In the genomic region with DNA sequence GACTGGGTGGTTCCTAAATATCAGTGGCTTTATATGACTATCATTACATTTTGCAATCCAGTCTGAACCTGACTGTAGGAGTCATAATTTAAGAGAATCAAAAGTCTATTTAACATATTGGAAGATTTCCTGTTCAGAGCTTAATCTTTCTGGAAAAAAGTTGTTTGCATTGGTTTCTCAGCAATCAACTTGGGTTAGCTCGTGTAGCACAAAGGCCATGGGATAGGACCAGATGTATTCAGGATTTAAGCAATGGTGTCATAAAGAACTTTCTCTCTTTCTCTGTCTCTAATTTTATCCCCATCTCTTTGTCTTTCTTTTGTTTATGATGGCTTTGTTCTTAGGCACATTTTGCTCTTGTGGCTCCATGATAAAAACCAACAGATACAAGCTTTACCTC, we compare ENCODE assay signal across 37 cellular contexts.
DNase-seq lines count a peak whose midpoint lies in the region; ATAC-seq, FAIRE-seq and TF ChIP-seq lines count a peak whose summit lies in the region.
"Had no signal": no experiment of that assay in that cellular context is flagged by ENCODE, and none has a peak within 500 bp of the region (broad histone marks: within the 10 kb centered on the region; RNA-seq: fewer than 3 reads in every experiment).

No MANE protein-coding gene starts in this region.

- no peak for DNase-seq in GM23338 (ENCODE audit: low spot score)
- DNase-seq in body of pancreas = peak in 1 of 4 donors; percentile 11
- DNase-seq in mesothelial cell of epicardium (ENCODE audit: low spot score in 2 of 2, unreplicated experiment in 2 of 2) = no peak
- peak in 1 of 6 donors; percentile 17 for DNase-seq in pancreas
- DNase-seq in naive thymus-derived CD4-positive, alpha-beta T cell = no peak
- no peak for DNase-seq in mammary epithelial cell
- DNase-seq in LoVo (ENCODE audit: low spot score) = no peak
- DNase-seq in middle frontal gyrus (ENCODE audit: extremely low spot score, low spot score) = no peak
- DNase-seq: 8988T; ACHN; AML-193; BE2C; C1 segment of cervical spinal cord; Caco-2; Calu3; CD4-positive, alpha-beta memory T cell; CD4-positive, alpha-beta T cell; CD4-positive, CD25-positive, alpha-beta regulatory T cell; CD8-positive, alpha-beta memory T cell; CD8-positive, alpha-beta T cell; COR-L47; DMS 273 treated with DMSO at 0.1 percent for 48 hours; DMS153; DMS53; DMS79; DMS79 treated with DMSO at 0.1 percent for 48 hours; DND-41; EL had no signal

- no peaks in the 10 kb centered on the region for H3K27me3 ChIP-seq in GM23338 (ENCODE audit: insufficient read depth)
- H3K27me3 ChIP-seq in body of pancreas = no peaks in the 10 kb centered on the region
- no peaks in the 10 kb centered on the region for H3K27me3 ChIP-seq in pancreas
- H3K27me3 ChIP-seq in naive thymus-derived CD4-positive, alpha-beta T cell (ENCODE audit: control insufficient read depth in 2 of 2, insufficient read depth in 2 of 2, low read length in 2 of 2) = no peaks in the 10 kb centered on the region
- no peaks in the 10 kb centered on the region for H3K27me3 ChIP-seq in mammary epithelial cell (ENCODE audit: insufficient read depth, low read length)
- H3K27me3 ChIP-seq: BE2C; BLaER1; BLaER1 treated with 17β-estradiol and CSF1 and Interleukin-3, amounts not matched to agents 10 nM and 100 nM had no signal

- CTCF ChIA-PET in naive thymus-derived CD4-positive, alpha-beta T cell (lab: Charles Lee) = no interaction called here
- CTCF ChIA-PET in mammary epithelial cell (lab: Charles Lee; ENCODE audit: low non-redundant PET) = no interaction called here

- ATAC-seq in GM23338 (no peak), body of pancreas (peak; percentile 53), pancreas (peak; percentile 60 to 85 (median 80))
- ATAC-seq in naive thymus-derived CD4-positive, alpha-beta T cell = no peak
- ATAC-seq: A549; CD8-positive, alpha-beta T cell had no signal

- peaks cover 22% of the 10 kb centered on the region for H3K4me1 Mint-ChIP-seq in GM23338
- H3K4me1 Mint-ChIP-seq in mesothelial cell of epicardium = peaks cover 24% of the 10 kb centered on the region
- H3K4me1 Mint-ChIP-seq in naive thymus-derived CD4-positive, alpha-beta T cell = no peaks in the 10 kb centered on the region
- H3K4me1 Mint-ChIP-seq: B cell; CD14-positive monocyte; CD4-positive, alpha-beta memory T cell; CD4-positive, CD25-positive, alpha-beta regulatory T cell; CD8-positive, alpha-beta memory T cell had no signal

- dilution Hi-C loops in mammary epithelial cell (cut with HindIII; ENCODE audit: low sequenced_read_pairs) = no loop called here

- H3K4me2 ChIP-seq in GM23338 (no peak overlapping the region), mammary epithelial cell (ENCODE audit: insufficient read depth, low read depth, low read length) (no peak overlapping the region)
- H3K4me2 ChIP-seq: A549, BLaER1 had no signal

- H3K9me3 ChIP-seq in body of pancreas = no peaks in the 10 kb centered on the region
- H3K9me3 ChIP-seq in pancreas = no peaks in the 10 kb centered on the region
- H3K9me3 ChIP-seq in naive thymus-derived CD4-positive, alpha-beta T cell (ENCODE audit: control insufficient read depth in 2 of 3, low read length in 3 of 3) = no peaks in the 10 kb centered on the region
- H3K9me3 ChIP-seq in mammary epithelial cell (replicated peaks; ENCODE audit: insufficient read depth, low read length) = no peaks in the 10 kb centered on the region
- H3K9me3 ChIP-seq: A549; BE2C; BLaER1; BLaER1 treated with 17β-estradiol and CSF1 and Interleukin-3, amounts not matched to agents 10 nM and 100 nM; Caco-2 had no signal

- H3K9ac ChIP-seq in mammary epithelial cell (ENCODE audit: insufficient read depth, low read length) = no peak overlapping the region
- H3K9ac ChIP-seq: BLaER1; BLaER1 treated with 17β-estradiol and CSF1 and Interleukin-3, amounts not matched to agents 10 nM and 100 nM had no signal

- intact Hi-C loops in body of pancreas (cut with DNase I) (no loop called here), pancreas (cut with DNase I) (no loop called here), mammary epithelial cell (cut with micrococcal nuclease) (no loop called here)
- intact Hi-C loops in naive thymus-derived CD4-positive, alpha-beta T cell (cut with micrococcal nuclease) = no loop called here

- POLR2A ChIA-PET in naive thymus-derived CD4-positive, alpha-beta T cell (lab: Charles Lee) = no interaction called here

- no peaks in the 10 kb centered on the region; the same call in 1 of the 2 replicates for H3K9me2 ChIP-seq in GM23338 (ENCODE audit: insufficient read depth)

- no peak for TF ChIP-seq POLR2A in body of pancreas (IDR thresholded peaks at IDR 0.05)

- H3K36me3 Mint-ChIP-seq in GM23338 (ENCODE audit: low read depth) (no peaks in the 10 kb centered on the region), mesothelial cell of epicardium (no peaks in the 10 kb centered on the region)
- no peaks in the 10 kb centered on the region for H3K36me3 Mint-ChIP-seq in naive thymus-derived CD4-positive, alpha-beta T cell
- H3K36me3 Mint-ChIP-seq: CD14-positive monocyte; CD4-positive, alpha-beta memory T cell; CD4-positive, CD25-positive, alpha-beta regulatory T cell; CD8-positive, alpha-beta memory T cell; CD8-positive, alpha-beta T cell had no signal

- H3K27ac ChIP-seq in GM23338 (ENCODE audit: low read depth) = no peak overlapping the region
- peak overlapping the region in 3 of 4 donors; percentile 13 to 46 (median 32) for H3K27ac ChIP-seq in body of pancreas
- peak overlapping the region in 2 of 4 donors; percentile 54 to 64 for H3K27ac ChIP-seq in pancreas
- H3K27ac ChIP-seq in naive thymus-derived CD4-positive, alpha-beta T cell (ENCODE audit: low read depth, low read length) = no peak overlapping the region
- H3K27ac ChIP-seq in mammary epithelial cell (ENCODE audit: insufficient read depth, low read depth, low read length) = no peak overlapping the region
- H3K27ac ChIP-seq: 22Rv1; A549; BLaER1; BLaER1 treated with 17β-estradiol and CSF1 and Interleukin-3, amounts not matched to agents 10 nM and 100 nM; C4-2B had no signal

- BruUV-seq in mammary epithelial cell (replicated peaks; lab: Mats Ljungman, UMichigan) = no TSS peak

- no peak overlapping the region for H3K4me3 ChIP-seq in GM23338
- no peak overlapping the region for H3K4me3 ChIP-seq in body of pancreas
- no peak overlapping the region for H3K4me3 ChIP-seq in pancreas
- no peak overlapping the region for H3K4me3 ChIP-seq in naive thymus-derived CD4-positive, alpha-beta T cell (ENCODE audit: low read length)
- no peak overlapping the region for H3K4me3 ChIP-seq in mammary epithelial cell (replicated peaks in 1 of 3; ENCODE audit: insufficient read depth in 1 of 3, low read depth in 2 of 3, low read length in 3 of 3)
- H3K4me3 ChIP-seq: A549; BLaER1; BLaER1 treated with 17β-estradiol and CSF1 and Interleukin-3, amounts not matched to agents 10 nM and 100 nM had no signal

- H3K27me3 Mint-ChIP-seq in GM23338 (ENCODE audit: insufficient read depth, low read depth, poor library complexity) (peaks cover 6% of the 10 kb centered on the region), mesothelial cell of epicardium (ENCODE audit: low read depth) (no peaks in the 10 kb centered on the region)
- H3K27me3 Mint-ChIP-seq in naive thymus-derived CD4-positive, alpha-beta T cell = peaks cover 0 to 6% (median 0%) of the 10 kb centered on the region in 5 donors
- H3K27me3 Mint-ChIP-seq: B cell; CD4-positive, alpha-beta memory T cell; CD4-positive, alpha-beta T cell; CD4-positive, CD25-positive, alpha-beta regulatory T cell; CD8-positive, alpha-beta memory T cell had no signal

- H3K79me2 ChIP-seq in GM23338 (replicated peaks; ENCODE audit: insufficient read depth) (no peaks in the 10 kb centered on the region), mammary epithelial cell (ENCODE audit: insufficient read depth, low read length) (no peaks in the 10 kb centered on the region)

- 25 to 34% methylated on average over 1 of the region's 1 CpG for WGBS in body of pancreas, 2 donors
- 18 to 20% methylated on average over 1 of the region's 1 CpG for WGBS in pancreas, 2 donors
- WGBS in mammary epithelial cell (ENCODE audit: low coverage, missing lambda C conversion rate) = 71% methylated on average over 1 of the region's 1 CpG

- H2AFZ ChIP-seq in GM23338 = peak overlapping the region; percentile 50; the same call in 1 of the 2 replicates
- H2AFZ ChIP-seq in mammary epithelial cell (ENCODE audit: low read depth, low read length) = no peak overlapping the region

- H3K9me3 Mint-ChIP-seq in GM23338 (no peaks in the 10 kb centered on the region), mesothelial cell of epicardium (no peaks in the 10 kb centered on the region)
- H3K9me3 Mint-ChIP-seq in naive thymus-derived CD4-positive, alpha-beta T cell = peaks cover 0 to 3% (median 0%) of the 10 kb centered on the region in 11 donors
- H3K9me3 Mint-ChIP-seq: CD4-positive, alpha-beta T cell; CD8-positive, alpha-beta T cell had no signal

- H3K36me3 ChIP-seq in GM23338 (ENCODE audit: insufficient read depth) (no peaks in the 10 kb centered on the region), body of pancreas (replicated peaks in 1 of 2; ENCODE audit: insufficient read depth in 1 of 2, low read depth in 2 of 2) (no peaks in the 10 kb centered on the region), pancreas (no peaks in the 10 kb centered on the region), mammary epithelial cell (ENCODE audit: insufficient read depth, low read length) (no peaks in the 10 kb centered on the region)
- H3K36me3 ChIP-seq in naive thymus-derived CD4-positive, alpha-beta T cell (ENCODE audit: control insufficient read depth in 2 of 3, insufficient read depth in 3 of 3, low read length in 3 of 3) = no peaks in the 10 kb centered on the region
- H3K36me3 ChIP-seq: BE2C; BLaER1; BLaER1 treated with 17β-estradiol and CSF1 and Interleukin-3, amounts not matched to agents 10 nM and 100 nM had no signal

- no peak for FAIRE-seq in pancreas (lab: Jason Lieb, UNC)
- FAIRE-seq: A204.1, A549, D721Med had no signal

- TF ChIP-seq CTCF in GM23338 (conservative IDR thresholded peaks at IDR 0.05; ENCODE audit: low read depth in 2 of 2) = no peak
- TF ChIP-seq CTCF in body of pancreas (IDR thresholded peaks at IDR 0.05) = no peak
- TF ChIP-seq CTCF in mesothelial cell of epicardium (IDR thresholded peaks at IDR 0.05; ENCODE audit: unreplicated experiment) = no peak
- TF ChIP-seq CTCF in pancreas (IDR thresholded peaks at IDR 0.05) = no peak
- TF ChIP-seq CTCF in mammary epithelial cell (conservative IDR thresholded peaks at IDR 0.05 in 1 of 2, IDR thresholded peaks at IDR 0.05 in 1 of 2; ENCODE audit: extremely low read depth in 1 of 2, insufficient read depth in 1 of 2, low read depth in 1 of 2, low read length in 2 of 2) = no peak

- in situ Hi-C loops in mammary epithelial cell (cut with MboI; ENCODE audit: low sequenced_read_pairs in 2 of 2) = no loop called here

- H3F3A ChIP-seq in GM23338 (replicated peaks; ENCODE audit: low read depth) = no peaks in the 10 kb centered on the region

- H3K4me3 Mint-ChIP-seq in GM23338 (no peak overlapping the region), mesothelial cell of epicardium (no peak overlapping the region)
- H3K4me3 Mint-ChIP-seq in naive thymus-derived CD4-positive, alpha-beta T cell = no peak overlapping the region
- H3K4me3 Mint-ChIP-seq: B cell; CD14-positive monocyte; CD4-positive, alpha-beta memory T cell; CD4-positive, alpha-beta T cell; CD4-positive, CD25-positive, alpha-beta regulatory T cell; CD8-positive, alpha-beta memory T cell; CD8-positive, alpha-beta T cell had no signal

- H3K27ac Mint-ChIP-seq in GM23338 (no peak overlapping the region), mesothelial cell of epicardium (peak overlapping the region; percentile 28)
- H3K27ac Mint-ChIP-seq in naive thymus-derived CD4-positive, alpha-beta T cell = no peak overlapping the region
- H3K27ac Mint-ChIP-seq: B cell; CD14-positive monocyte; CD4-positive, alpha-beta memory T cell; CD4-positive, alpha-beta T cell; CD4-positive, CD25-positive, alpha-beta regulatory T cell; CD8-positive, alpha-beta memory T cell; CD8-positive, alpha-beta T cell had no signal

- H4K20me1 ChIP-seq in GM23338 (replicated peaks; ENCODE audit: insufficient read depth) (no peaks in the 10 kb centered on the region), mammary epithelial cell (ENCODE audit: insufficient read depth, low read length) (no peaks in the 10 kb centered on the region)
- H4K20me1 ChIP-seq: BLaER1; BLaER1 treated with 17β-estradiol and CSF1 and Interleukin-3, amounts not matched to agents 10 nM and 100 nM had no signal

- H3K4me1 ChIP-seq in GM23338 (ENCODE audit: insufficient read depth) = peaks cover 26% of the 10 kb centered on the region
- H3K4me1 ChIP-seq in body of pancreas = peaks cover 29% of the 10 kb centered on the region
- peaks cover 8 to 14% (median 13%) of the 10 kb centered on the region in 3 donors for H3K4me1 ChIP-seq in pancreas
- no peaks in the 10 kb centered on the region for H3K4me1 ChIP-seq in naive thymus-derived CD4-positive, alpha-beta T cell (ENCODE audit: control insufficient read depth in 2 of 2, insufficient read depth in 2 of 2, low read length in 2 of 2)
- no peaks in the 10 kb centered on the region for H3K4me1 ChIP-seq in mammary epithelial cell (ENCODE audit: insufficient read depth, low read length)
- H3K4me1 ChIP-seq: A549, BE2C, Caco-2 had no signal

Comparison
In these comparisons a context has a peak if more than half of its experiments do, and no peak if none do; other contexts are left out.
1. ATAC-seq: peak in body of pancreas (single experiment) and pancreas (4 of 4); none in GM23338 (single experiment) and naive thymus-derived CD4-positive, alpha-beta T cell (single experiment).
2. H3K27ac ChIP-seq: peak in body of pancreas (3 of 4); none in GM23338 (single experiment), naive thymus-derived CD4-positive, alpha-beta T cell (single experiment) and mammary epithelial cell (single experiment).